ENCODE assay signal across 1 cellular context in genomic region chr3:195425849-195426248, GRCh38.
TF ChIP-seq lines count a peak whose summit lies in the region.

No MANE protein-coding gene starts in this region.

TF ChIP-seq in K562, 482 proteins besides CTCF, POLR2A, EP300 and RAD21 (continued from another document):
- no peak for TF ChIP-seq ZNF518B (CRISPR knock-in tag; IDR thresholded peaks at IDR 0.05)
- TF ChIP-seq ZNF41 (CRISPR knock-in tag; conservative IDR thresholded peaks at IDR 0.05), result no peak
- TF ChIP-seq NELFE (IDR thresholded peaks at IDR 0.05; ENCODE audit: insufficient read depth, insufficient read length), result no peak
- TF ChIP-seq ZNF239 (CRISPR knock-in tag; IDR thresholded peaks at IDR 0.05), result no peak
- TF ChIP-seq ETV1 (tag; conservative IDR thresholded peaks at IDR 0.05; ENCODE audit: low read depth), result peak; percentile 88
- TF ChIP-seq ZNF436 (CRISPR knock-in tag; IDR thresholded peaks at IDR 0.05), result no peak
- no peak for TF ChIP-seq TBP (optimal IDR thresholded peaks at IDR 0.05; ENCODE audit: low read depth, low read length)
- TF ChIP-seq PATZ1 (CRISPR knock-in tag; IDR thresholded peaks at IDR 0.05; ENCODE audit: borderline replicate concordance), result no peak
- TF ChIP-seq NFIC (IDR thresholded peaks at IDR 0.05), result no peak
- TF ChIP-seq MYNN (IDR thresholded peaks at IDR 0.05), result no peak
- TF ChIP-seq MYNN (CRISPR knock-in tag; IDR thresholded peaks at IDR 0.05), result no peak
- no peak for TF ChIP-seq ZNF324 (CRISPR knock-in tag; IDR thresholded peaks at IDR 0.05)
- no peak for TF ChIP-seq ZFX (CRISPR knock-in tag; IDR thresholded peaks at IDR 0.05)
- no peak for TF ChIP-seq DEAF1 (CRISPR knock-in tag; IDR thresholded peaks at IDR 0.05)
- TF ChIP-seq MEF2A (IDR thresholded peaks at IDR 0.05; ENCODE audit: control insufficient read depth, low read depth, low read length), result no peak
- no peak for TF ChIP-seq SNRNP70 (optimal IDR thresholded peaks at IDR 0.05; ENCODE audit: low read depth, low read length)
- no peak for TF ChIP-seq ARID3B (CRISPR knock-in tag; IDR thresholded peaks at IDR 0.05; ENCODE audit: borderline replicate concordance)
- no peak for TF ChIP-seq ZNF274 (IDR thresholded peaks at IDR 0.05; ENCODE audit: borderline replicate concordance, low read depth, low read length)
- TF ChIP-seq NFXL1 (CRISPR knock-in tag; IDR thresholded peaks at IDR 0.05), result no peak
- TF ChIP-seq HMBOX1 (IDR thresholded peaks at IDR 0.05), result peak; percentile 83
- no peak for TF ChIP-seq HNRNPUL1 (IDR thresholded peaks at IDR 0.05; ENCODE audit: low read length)
- TF ChIP-seq ZNF655 (CRISPR knock-in tag; IDR thresholded peaks at IDR 0.05), result no peak
- no peak for TF ChIP-seq ILF3 (IDR thresholded peaks at IDR 0.05; ENCODE audit: borderline replicate concordance)
- peak; percentile 48; the same call in 1 of the 2 replicates for TF ChIP-seq ARID1B (IDR thresholded peaks at IDR 0.05)
- no peak for TF ChIP-seq NFIX (CRISPR knock-in tag; IDR thresholded peaks at IDR 0.05; ENCODE audit: low read depth)
- TF ChIP-seq IFI16 (CRISPR knock-in tag; IDR thresholded peaks at IDR 0.05), result no peak
- TF ChIP-seq ZNF280A (IDR thresholded peaks at IDR 0.05; ENCODE audit: low read depth, partially characterized antibody), result no peak
- TF ChIP-seq ZBTB2 (IDR thresholded peaks at IDR 0.05), result no peak
- TF ChIP-seq ZNF589 (CRISPR knock-in tag; IDR thresholded peaks at IDR 0.05; ENCODE audit: low read depth), result no peak
